In the genomic region with DNA sequence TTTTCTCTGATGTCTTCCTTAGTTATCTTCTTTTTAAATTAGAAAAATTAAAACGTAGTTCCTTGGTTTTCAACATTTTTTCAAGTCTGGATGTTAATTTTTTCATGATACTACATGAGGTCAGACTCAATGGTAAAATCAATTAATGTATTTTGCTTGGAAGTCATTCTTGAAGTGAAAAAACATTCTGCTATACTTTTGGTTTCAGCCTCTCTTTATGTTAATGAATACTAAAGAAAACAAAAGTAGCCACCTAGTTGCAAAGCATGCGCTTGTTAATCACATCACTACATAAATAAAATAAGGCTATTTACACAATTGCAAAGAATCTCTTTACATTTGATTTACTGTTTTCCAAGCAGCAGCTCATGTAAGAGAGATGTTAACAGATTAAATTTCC, we compare ENCODE assay signal across 26 cellular contexts.
"Had no signal": no experiment of that assay in that cellular context is flagged by ENCODE, and none has a peak within 500 bp of the region (broad histone marks: within the 10 kb centered on the region; RNA-seq: fewer than 3 reads in every experiment).

No MANE protein-coding gene starts in this region.

- H3K36me3 ChIP-seq: gastrocnemius medialis, lower lobe of right lung, prostate gland, right atrium auricular region, suprapubic skin, transverse colon, upper lobe of right lung, uterus had no signal

- H3K4me3 Mint-ChIP-seq: endodermal cell; naive thymus-derived CD8-positive, alpha-beta T cell; nephron progenitor cell; stimulated activated naive CD8-positive, alpha-beta T cell treated with anti-CD3 and anti-CD28 coated beads, Interleukin-15, amount 100 ng/mL, for 72 hours had no signal

- H3K27me3 Mint-ChIP-seq: naive thymus-derived CD8-positive, alpha-beta T cell; stimulated activated naive CD8-positive, alpha-beta T cell treated with anti-CD3 and anti-CD28 coated beads, Interleukin-15, amount 100 ng/mL, for 72 hours had no signal

- H3K4me2 ChIP-seq: smooth muscle cell had no signal

- H3K4me3 ChIP-seq: gastrocnemius medialis, lower lobe of right lung, prostate gland, right atrium auricular region, smooth muscle cell, suprapubic skin, transverse colon, upper lobe of right lung, uterus had no signal

- DNase-seq: effector CD8-positive, alpha-beta T cell; endodermal cell; foreskin fibroblast; gastrocnemius medialis; head of caudate nucleus; left ventricle myocardium superior; lower lobe of right lung; naive thymus-derived CD8-positive, alpha-beta T cell; nephron progenitor cell; nucleus accumbens; stimulated activated CD4-positive, alpha-beta T cell treated with anti-CD3 and anti-CD28 coated beads, Interleukin-12 subunit alpha, Interleukin-12 subunit beta, amount 100 ng/mL, for 4 hours; stimulated activated CD4-positive, alpha-beta T cell treated with anti-CD3 and anti-CD28 coated beads, Interleukin-1b, Interleukin-23, amount 100 ng/mL, for 48 hours; stimulated activated CD4-positive, alpha-beta T cell treated with anti-CD3 and anti-CD28 coated beads, Interleukin-4, amount 100 ng/mL, for 1 hour; stimulated activated CD8-positive, alpha-beta memory T cell treated with anti-CD3 and anti-CD28 coated beads, Interleukin-4, amount 100 ng/mL, for 48 hours; stimulated activated naive CD4-positive, alpha-beta T cell; stimulated activated naive CD8-positive, alpha-beta T cell treated with anti-CD3 and anti-CD28 coated beads, Interleukin-15, amount 100 ng/mL, for 72 hours; transverse colon; upper lobe of right lung; uterus had no signal

- H3K9me3 Mint-ChIP-seq: naive thymus-derived CD8-positive, alpha-beta T cell; stimulated activated naive CD8-positive, alpha-beta T cell treated with anti-CD3 and anti-CD28 coated beads, Interleukin-15, amount 100 ng/mL, for 72 hours had no signal

- H3K27ac ChIP-seq: epithelial cell of prostate, gastrocnemius medialis, lower lobe of right lung, prostate gland, right atrium auricular region, suprapubic skin, transverse colon, upper lobe of right lung, uterus had no signal

- H3K9me3 ChIP-seq: gastrocnemius medialis, lower lobe of right lung, prostate gland, right atrium auricular region, suprapubic skin, transverse colon, upper lobe of right lung, uterus had no signal

- H3K4me1 Mint-ChIP-seq: naive thymus-derived CD8-positive, alpha-beta T cell; nephron progenitor cell; stimulated activated naive CD8-positive, alpha-beta T cell treated with anti-CD3 and anti-CD28 coated beads, Interleukin-15, amount 100 ng/mL, for 72 hours had no signal

- H3K4me1 ChIP-seq: gastrocnemius medialis, lower lobe of right lung, prostate gland, right atrium auricular region, suprapubic skin, transverse colon, upper lobe of right lung had no signal

- ATAC-seq: esophagus mucosa; gastrocnemius medialis; left ventricle myocardium superior; lower lobe of right lung; naive thymus-derived CD8-positive, alpha-beta T cell; sciatic nerve; stimulated activated naive CD8-positive, alpha-beta T cell treated with anti-CD3 and anti-CD28 coated beads, Interleukin-15, amount 100 ng/mL, for 72 hours; upper lobe of right lung had no signal

- H3K27ac Mint-ChIP-seq: endodermal cell; naive thymus-derived CD8-positive, alpha-beta T cell; nephron progenitor cell; stimulated activated naive CD8-positive, alpha-beta T cell treated with anti-CD3 and anti-CD28 coated beads, Interleukin-15, amount 100 ng/mL, for 72 hours had no signal

- H3K27me3 ChIP-seq: gastrocnemius medialis, right atrium auricular region, suprapubic skin, transverse colon, upper lobe of right lung, uterus had no signal
